ENCODE assay signal across 16 cellular contexts in genomic region chr15:31563421-31563820, GRCh38.
DNase-seq lines count a peak whose midpoint lies in the region; ATAC-seq and TF ChIP-seq lines count a peak whose summit lies in the region.
"Had no signal": no experiment of that assay in that cellular context is flagged by ENCODE, and none has a peak within 500 bp of the region (broad histone marks: within the 10 kb centered on the region; RNA-seq: fewer than 3 reads in every experiment).

No MANE protein-coding gene starts in this region.

- H3K4me3 Mint-ChIP-seq in H9, result no peak overlapping the region
- H3K4me3 Mint-ChIP-seq: CD14-positive monocyte; CD8-positive, alpha-beta T cell had no signal

- H4K20me1 ChIP-seq in H9 (ENCODE audit: control insufficient read depth, insufficient read depth, insufficient read length), result no peaks in the 10 kb centered on the region

- no peaks in the 10 kb centered on the region for H3K23me2 ChIP-seq in H9 (ENCODE audit: insufficient read length, low read depth, low read length, poor library complexity, severe bottlenecking)

- H2BK20ac ChIP-seq in H9 (ENCODE audit: low read depth, low read length, poor library complexity, severe bottlenecking), result no peak overlapping the region

- H4K91ac ChIP-seq in H9 (ENCODE audit: insufficient read length, low read depth, low read length), result no peak overlapping the region

- H2BK120ac ChIP-seq in H9 (ENCODE audit: low read depth, low read length, poor library complexity, severe bottlenecking), result no peak overlapping the region

- H3K9me3 Mint-ChIP-seq in H9, result peaks cover 6 to 17% of the 10 kb centered on the region in 2 experiments; a peak in 4 of 5 replicates

- POLR2A ChIA-PET in HEK293T (lab: Yijun Ruan, JAX), result no interaction called here

- H2BK5ac ChIP-seq in H9 (ENCODE audit: insufficient read length, low read length), result no peak overlapping the region

- no peaks in the 10 kb centered on the region for H3K4me1 Mint-ChIP-seq in H9
- H3K4me1 Mint-ChIP-seq: CD14-positive monocyte had no signal

- intact Hi-C loops in esophagus muscularis mucosa (cut with DNase I) (no loop called here), mucosa of descending colon (cut with DNase I, micrococcal nuclease) (no loop called here), left lung (cut with DNase I) (no loop called here)

- H3K9me3 ChIP-seq in H9 (ENCODE audit: control insufficient read depth, low read depth, low read length) (no peaks in the 10 kb centered on the region), esophagus muscularis mucosa (peaks cover 0 to 10% (median 0%) of the 10 kb centered on the region in 4 donors), mucosa of descending colon (no peaks in the 10 kb centered on the region), left lung (peaks cover 0 to 11% of the 10 kb centered on the region in 2 donors)

- H2AK5ac ChIP-seq in H9 (ENCODE audit: insufficient read length, low read length), result no peak overlapping the region

- peaks cover 0 to 12% (median 2%) of the 10 kb centered on the region in 4 donors for H3K36me3 ChIP-seq in esophagus muscularis mucosa
- no peaks in the 10 kb centered on the region for H3K36me3 ChIP-seq in mucosa of descending colon (ENCODE audit: low read depth)
- H3K36me3 ChIP-seq in left lung, result no peaks in the 10 kb centered on the region

- no peaks in the 10 kb centered on the region for H3K79me1 ChIP-seq in H9 (ENCODE audit: insufficient read depth, low read depth, low read length, poor library complexity, severe bottlenecking)

- no peak for TF ChIP-seq EP300 in esophagus muscularis mucosa (IDR thresholded peaks at IDR 0.05)

- no peak overlapping the region for H2BK12ac ChIP-seq in H9 (ENCODE audit: insufficient read length, low read depth, low read length)

- no peak overlapping the region for H3K4me2 ChIP-seq in H9 (ENCODE audit: insufficient read depth, insufficient read length, low read length)

- CTCF ChIA-PET in HEK293T (lab: Yijun Ruan, JAX), result no interaction called here

- peak; percentile 50 for ATAC-seq in mucosa of descending colon
- no peak for ATAC-seq in left lung
- ATAC-seq: CD8-positive, alpha-beta T cell had no signal

- TF ChIP-seq POLR2A in esophagus muscularis mucosa (IDR thresholded peaks at IDR 0.05; ENCODE audit: low read depth), result no peak

- H3K27ac Mint-ChIP-seq in H9, result no peak overlapping the region
- H3K27ac Mint-ChIP-seq: CD14-positive monocyte; CD8-positive, alpha-beta T cell had no signal

- no peak overlapping the region for H2AFZ ChIP-seq in H9 (ENCODE audit: low read length)
- H2AFZ ChIP-seq: GM23248 had no signal

- no peak overlapping the region for H3K4ac ChIP-seq in H9 (ENCODE audit: low read depth, low read length)

- peak overlapping the region; percentile 37; the same call in 1 of the 2 replicates for H3K14ac ChIP-seq in H9 (ENCODE audit: insufficient read depth, low read length)

- no peak overlapping the region for H3K18ac ChIP-seq in H9 (ENCODE audit: insufficient read length, low read depth, low read length)

- no peak overlapping the region for H3K9ac ChIP-seq in H9 (ENCODE audit: extremely low read depth, insufficient read length, low read length)
- H3K9ac ChIP-seq: GM23248 had no signal

- no peak overlapping the region for H4K8ac ChIP-seq in H9 (replicated peaks; ENCODE audit: insufficient read length, low read depth, low read length)

- H2BK15ac ChIP-seq in H9 (ENCODE audit: low read depth, low read length), result no peak overlapping the region

- H3K4me1 ChIP-seq in H9 (ENCODE audit: insufficient read depth, low read length) (no peaks in the 10 kb centered on the region), esophagus muscularis mucosa (no peaks in the 10 kb centered on the region), mucosa of descending colon (ENCODE audit: low read depth) (no peaks in the 10 kb centered on the region), left lung (no peaks in the 10 kb centered on the region)

- no peak overlapping the region for H3T11ph ChIP-seq in H9 (ENCODE audit: low read length)

- peaks cover 9 to 15% (median 10%) of the 10 kb centered on the region in 3 experiments; a peak in 6 of 7 replicates for H3K36me3 Mint-ChIP-seq in H9 (ENCODE audit: insufficient read depth in 1 of 3, low read depth in 3 of 3)
- H3K36me3 Mint-ChIP-seq: CD14-positive monocyte; CD8-positive, alpha-beta T cell had no signal

- no peaks in the 10 kb centered on the region; the same call in 1 of the 2 replicates for H3K27me3 Mint-ChIP-seq in H9 (ENCODE audit: low read depth)

- WGBS in H9 (ENCODE audit: extremely low coverage, insufficient read length, low lambda C conversion rate), result no CpG with 5 or more reads among the region's 3 CpGs
- 90% methylated on average over 3 of the region's 3 CpGs for WGBS in esophagus muscularis mucosa

- no peak overlapping the region for H3K23ac ChIP-seq in H9 (ENCODE audit: insufficient read length, low read depth, low read length)

- no peak overlapping the region for H4K5ac ChIP-seq in H9 (ENCODE audit: insufficient read length, low read depth, low read length)

- TF ChIP-seq CTCF in H9 (conservative IDR thresholded peaks at IDR 0.05) (no peak), esophagus muscularis mucosa (IDR thresholded peaks at IDR 0.05) (no peak), mucosa of descending colon (IDR thresholded peaks at IDR 0.05) (no peak), left lung (IDR thresholded peaks at IDR 0.05) (no peak)

- H3K4me3 ChIP-seq in esophagus muscularis mucosa (no peak overlapping the region), mucosa of descending colon (no peak overlapping the region), left lung (no peak overlapping the region)
- H3K4me3 ChIP-seq: GM23248 had no signal

- no peak overlapping the region for H3K56ac ChIP-seq in H9 (ENCODE audit: insufficient read length, low read depth, low read length)

- H3K79me2 ChIP-seq in H9 (ENCODE audit: insufficient read depth, low read length), result no peaks in the 10 kb centered on the region

- H3K27ac ChIP-seq in H9 (ENCODE audit: insufficient read length, low read depth, low read length) (no peak overlapping the region), esophagus muscularis mucosa (replicated peaks in 1 of 4) (no peak overlapping the region), left lung (no peak overlapping the region)
- H3K27ac ChIP-seq: 22Rv1, GM23248 had no signal

- DNase-seq in DMS 273 (lab: John Stamatoyannopoulos, UW; ENCODE audit: unreplicated experiment) (peak; percentile 29), DMS 273 treated with DMSO at 0.1 percent for 48 hours (lab: John Stamatoyannopoulos, UW) (no peak), H9 (no peak), esophagus muscularis mucosa (ENCODE audit: extremely low spot score) (peak; percentile 89), mucosa of descending colon (peak in 1 of 3 donors; percentile 10), HEK293T (ENCODE audit: extremely low spot score) (no peak), left lung (no peak)
- DNase-seq in stimulated activated CD4-positive, alpha-beta T cell treated with anti-CD3 and anti-CD28 coated beads, Interleukin-4, amount 100 ng/mL, for 4 hours, result no peak
- DNase-seq: CD8-positive, alpha-beta T cell; COR-L47; DMS53; GF-D8; GM23248; H7 had no signal

- H3K27me3 ChIP-seq in H9 (ENCODE audit: insufficient read depth, low read length), result no peaks in the 10 kb centered on the region
- no peaks in the 10 kb centered on the region for H3K27me3 ChIP-seq in esophagus muscularis mucosa
- H3K27me3 ChIP-seq in left lung, result no peaks in the 10 kb centered on the region

TF ChIP-seq in HEK293T, 16 proteins besides CTCF, POLR2A, EP300 and RAD21:
- TF ChIP-seq ARNT (IDR thresholded peaks at IDR 0.05) (no peak), SUZ12 (IDR thresholded peaks at IDR 0.05) (no peak), FOXK2 (IDR thresholded peaks at IDR 0.05) (no peak), FOXA1 (IDR thresholded peaks at IDR 0.05) (no peak), CTBP1 (IDR thresholded peaks at IDR 0.05; ENCODE audit: borderline replicate concordance) (no peak), L3MBTL2 (conservative IDR thresholded peaks at IDR 0.05) (no peak), FOXM1 (IDR thresholded peaks at IDR 0.05; ENCODE audit: borderline replicate concordance) (no peak), HDGF (IDR thresholded peaks at IDR 0.05; ENCODE audit: borderline replicate concordance) (no peak), BHLHE40 (IDR thresholded peaks at IDR 0.05; ENCODE audit: borderline replicate concordance) (no peak), ZNF384 (IDR thresholded peaks at IDR 0.05) (no peak), LEF1 (IDR thresholded peaks at IDR 0.05; ENCODE audit: borderline replicate concordance) (no peak), PKNOX1 (IDR thresholded peaks at IDR 0.05) (no peak)

Comparison
In these comparisons a context has a peak if more than half of its experiments do, and no peak if none do; other contexts are left out.
1. DNase-seq: peak in DMS 273 (single experiment) and esophagus muscularis mucosa (single experiment); none in DMS 273 treated with DMSO at 0.1 percent for 48 hours (single experiment), H9 (single experiment), HEK293T (single experiment), stimulated activated CD4-positive, alpha-beta T cell treated with anti-CD3 and anti-CD28 coated beads, Interleukin-4, amount 100 ng/mL, for 4 hours (0 of 2) and left lung (0 of 2).